In genomic region chr11:33437529-33437928, GRCh38 we compare ENCODE assay signal across 22 cellular contexts.
"Had no signal": no experiment of that assay in that cellular context is flagged by ENCODE, and none has a peak within 500 bp of the region (broad histone marks: within the 10 kb centered on the region; RNA-seq: fewer than 3 reads in every experiment).

No MANE protein-coding gene starts in this region.

- ATAC-seq: effector memory CD8-positive, alpha-beta T cell; esophagus mucosa; foreskin keratinocyte; gastroesophageal sphincter; heart left ventricle; left cardiac atrium; left lung; left ventricle myocardium superior; lower lobe of right lung; mucosa of descending colon had no signal

- H3K36me3 ChIP-seq: colonic mucosa, gastroesophageal sphincter, heart left ventricle, left lung, lower lobe of right lung had no signal

- H3K27ac ChIP-seq: colonic mucosa, epithelial cell of prostate, foreskin keratinocyte, gastroesophageal sphincter, heart left ventricle, left lung, lower lobe of right lung had no signal

- H3K9me3 ChIP-seq: colonic mucosa, mucosa of descending colon had no signal

- H3K27me3 ChIP-seq: colonic mucosa, foreskin keratinocyte, gastroesophageal sphincter, heart left ventricle, left lung had no signal

- H3K4me3 ChIP-seq: colonic mucosa, gastroesophageal sphincter, heart left ventricle, left lung, lower lobe of right lung, mucosa of descending colon had no signal

- FAIRE-seq: endometrium, frontal cortex, islet of Langerhans, keratinocyte had no signal

- H3K4me1 ChIP-seq: colonic mucosa, foreskin keratinocyte, gastroesophageal sphincter, heart left ventricle, left lung, lower lobe of right lung had no signal

- DNase-seq: colonic mucosa; cortex of kidney; effector CD8-positive, alpha-beta T cell; effector memory CD8-positive, alpha-beta T cell; endodermal cell; erythroblast; foreskin keratinocyte; heart left ventricle; hippocampal formation; left cardiac atrium; left lung; left ventricle myocardium superior; lower lobe of right lung; mesenchymal stem cell; mucosa of descending colon had no signal
